15 cellular contexts compared by ENCODE assay signal in genomic region chr3:123447416-123447748, GRCh38. TPM values are rescaled to one million over a fixed set of nuclear protein-coding genes. Genes with fewer than 3 reads are reported as not detected.
A peak's percentile ranks its signal among the peaks of the same experiment; 100 is the strongest.
DNase-seq lines count a peak whose midpoint lies in the region; ATAC-seq and TF ChIP-seq lines count a peak whose summit lies in the region.
"Had no signal": no experiment of that assay in that cellular context is flagged by ENCODE, and none has a peak within 500 bp of the region (broad histone marks: within the 10 kb centered on the region; RNA-seq: fewer than 3 reads in every experiment).

No MANE protein-coding gene starts in this region.

- no peak overlapping the region for H3K23ac ChIP-seq in trophoblast cell (ENCODE audit: low read length)

- no peak overlapping the region for H2BK120ac ChIP-seq in trophoblast cell (ENCODE audit: insufficient read depth, low read length, poor library complexity)

- H3K4me3 ChIP-seq in cardiac muscle cell = peak overlapping the region; percentile 37
- H3K4me3 ChIP-seq in right cardiac atrium (ENCODE audit: low read length) = peak overlapping the region; percentile 92
- peak overlapping the region; percentile 1 for H3K4me3 ChIP-seq in trophoblast cell (ENCODE audit: low read depth, low read length)
- peak overlapping the region; percentile 59 to 87 for H3K4me3 ChIP-seq in aorta (ENCODE audit: low read length in 2 of 2)

- TF ChIP-seq CTCF in cardiac muscle cell (IDR thresholded peaks at IDR 0.05; ENCODE audit: low read depth, low read length) = no peak

- H3K27ac ChIP-seq in cardiac muscle cell = no peak overlapping the region
- peak overlapping the region; percentile 10 for H3K27ac ChIP-seq in right cardiac atrium (ENCODE audit: low read length)
- H3K27ac ChIP-seq in trophoblast cell (ENCODE audit: low read depth, low read length) = no peak overlapping the region
- peak overlapping the region in 1 of 2 donors; percentile 6 for H3K27ac ChIP-seq in aorta (ENCODE audit: low read depth in 1 of 2, low read length in 2 of 2)
- H3K27ac ChIP-seq: tibial nerve had no signal

- H3K79me1 ChIP-seq in trophoblast cell (ENCODE audit: low read length) = peaks cover 2% of the 10 kb centered on the region

- H3K79me2 ChIP-seq in trophoblast cell (ENCODE audit: control insufficient read depth, insufficient read depth, low read length, poor library complexity) = no peaks in the 10 kb centered on the region

- no peak overlapping the region for H3K4me2 ChIP-seq in trophoblast cell (ENCODE audit: low read length)

- no peak overlapping the region for H4K12ac ChIP-seq in trophoblast cell (ENCODE audit: low read depth, low read length)

- H3K9ac ChIP-seq in trophoblast cell (ENCODE audit: low read length) = no peak overlapping the region

- DNase-seq in cardiac muscle cell (ENCODE audit: low read depth in 1 of 2, low spot score in 1 of 2) (no peak), cardiac septum (ENCODE audit: low spot score) (no peak), right cardiac atrium (peak in 1 of 3 donors; percentile 59), trophoblast cell (no peak), aorta (peak; percentile 52 to 80), HuH-7 (ENCODE audit: low spot score) (no peak), SKM-1 treated with dmso at 0.1 percent for 144 hours (lab: John Stamatoyannopoulos, UW; ENCODE audit: unreplicated experiment) (no peak), GM19238 (ENCODE audit: insufficient read length, low spot score) (no peak)
- DNase-seq: DND-41, NCI-H2107 had no signal

- H3K4me1 ChIP-seq in cardiac muscle cell (ENCODE audit: low read depth) (peaks cover 15% of the 10 kb centered on the region), right cardiac atrium (ENCODE audit: control insufficient read depth, insufficient read depth, low read length) (no peaks in the 10 kb centered on the region), trophoblast cell (ENCODE audit: control insufficient read depth in 1 of 2, insufficient read depth in 2 of 2, low read length in 2 of 2) (peaks cover 7 to 13% of the 10 kb centered on the region in 2 experiments), aorta (ENCODE audit: control insufficient read depth in 1 of 2, insufficient read depth in 2 of 2, low read length in 2 of 2) (no peaks in the 10 kb centered on the region)

- H2BK5ac ChIP-seq in trophoblast cell (ENCODE audit: low read depth, low read length, poor library complexity) = no peak overlapping the region

- 73% methylated on average over 27 of the region's 27 CpGs for WGBS in right cardiac atrium
- no CpG with 5 or more reads among the region's 27 CpGs for WGBS in trophoblast cell (ENCODE audit: extremely low coverage, insufficient coverage, insufficient read length)
- 31 to 35% methylated on average over 27 of the region's 27 CpGs for WGBS in aorta, 2 donors

- H3K27me3 ChIP-seq in cardiac muscle cell (peaks cover 18% of the 10 kb centered on the region), right cardiac atrium (ENCODE audit: control insufficient read depth, insufficient read depth) (no peaks in the 10 kb centered on the region), trophoblast cell (ENCODE audit: insufficient read depth, low read length) (peaks cover 39% of the 10 kb centered on the region), aorta (ENCODE audit: control insufficient read depth in 1 of 2, insufficient read depth in 2 of 2, low read length in 1 of 2) (no peaks in the 10 kb centered on the region)

- H2AFZ ChIP-seq in trophoblast cell (ENCODE audit: insufficient read depth, low read length, poor library complexity) = no peak overlapping the region

- no peak overlapping the region for H3K18ac ChIP-seq in trophoblast cell (ENCODE audit: low read length)

- no peaks in the 10 kb centered on the region for H3K9me3 ChIP-seq in cardiac muscle cell (ENCODE audit: low read depth)
- H3K9me3 ChIP-seq in right cardiac atrium (ENCODE audit: control insufficient read depth, low read length) = no peaks in the 10 kb centered on the region
- peaks cover 2% of the 10 kb centered on the region for H3K9me3 ChIP-seq in trophoblast cell (ENCODE audit: insufficient read depth, low read depth, low read length)
- no peaks in the 10 kb centered on the region for H3K9me3 ChIP-seq in aorta (ENCODE audit: control insufficient read depth, low read length)
- H3K9me3 ChIP-seq: tibial nerve had no signal

- no peak overlapping the region for H2BK12ac ChIP-seq in trophoblast cell (ENCODE audit: low read length)

- H3K36me3 ChIP-seq in cardiac muscle cell (no peaks in the 10 kb centered on the region), trophoblast cell (ENCODE audit: control insufficient read depth in 1 of 2, insufficient read depth in 2 of 2, low read length in 2 of 2) (no peaks in the 10 kb centered on the region), aorta (ENCODE audit: control insufficient read depth in 1 of 2, insufficient read depth in 2 of 2, low read length in 1 of 2) (no peaks in the 10 kb centered on the region)
- H3K36me3 ChIP-seq: tibial nerve had no signal

- ATAC-seq in right cardiac atrium = no peak
- no peak for ATAC-seq in aorta (ENCODE audit: low FRiP score)

- H2AK5ac ChIP-seq in trophoblast cell (ENCODE audit: low read length) = no peak overlapping the region

- H4K91ac ChIP-seq in trophoblast cell (ENCODE audit: low read depth, low read length) = no peak overlapping the region

- no peak overlapping the region for H3K14ac ChIP-seq in trophoblast cell (ENCODE audit: low read length)

- intact Hi-C loops in cardiac septum (cut with DNase I) = loop anchor here (2.0 to 5.0 kb wide), 4 partner anchors 47 to 119 kb away; no protein-coding TSS in a partner anchor
- intact Hi-C loops in right cardiac atrium (cut with DNase I) = loop anchor here in 3 of 4 donors (5.0 to 10.0 kb wide), 4 partner anchors 45 to 120 kb away; no protein-coding TSS in a partner anchor
- intact Hi-C loops in aorta (cut with DNase I) = loop anchor here (5.0 to 10.0 kb wide), 5 partner anchors 45 to 115 kb away; no protein-coding TSS in a partner anchor

- no peak overlapping the region for H4K8ac ChIP-seq in trophoblast cell (ENCODE audit: low read depth, low read length)

- H3K4ac ChIP-seq in trophoblast cell (ENCODE audit: low read depth, low read length) = no peak overlapping the region

RNA-seq across cellular contexts. Expression of gene ADCY5, which starts 1.5 kb away (rescaled TPM):
- 47.7 and 93.7 TPM in 2 replicates for total RNA-seq in cardiac muscle cell
- polyA plus RNA-seq in cardiac muscle cell = 38.4 and 74.0 TPM in 2 replicates
- 192 TPM for total RNA-seq in cardiac septum
- total RNA-seq in right cardiac atrium = 100 to 1,000 TPM; 125 to 220 (median 210) TPM
- polyA plus RNA-seq in right cardiac atrium = 90.4 TPM
- 8.2 and 9.9 TPM in 2 replicates for polyA plus RNA-seq in trophoblast cell (2013)
- total RNA-seq in aorta = 10 to 100 TPM; 65.5 to 72.7 TPM
- 10 to 100 TPM in 1 of 2 donors, 1 to 10 TPM in 1; 6.6 to 16.3 TPM for polyA plus RNA-seq in aorta
- total RNA-seq: activated CD8-positive, alpha-beta T cell treated with anti-CD3 and anti-CD28 coated beads, Interleukin-2, amount 10 ng/mL, durations not matched to agents 7 days and 5 days; activated naive CD8-positive, alpha-beta T cell treated with anti-CD3 and anti-CD28 coated beads for 36 hours; glomerular endothelial cell; T-helper 1 cell treated with Interleukin-12 subunit alpha and Interleukin-12 subunit beta and Interleukin-4 antibody, amounts not matched to agents 30 ng/mL and 1 ng/mL, for 36 hours had no signal

Comparison
In these comparisons a context has a peak if more than half of its experiments do, and no peak if none do; other contexts are left out.
1. DNase-seq: peak in aorta (2 of 2); none in cardiac muscle cell (0 of 2), cardiac septum (single experiment), trophoblast cell (0 of 2), HuH-7 (single experiment), SKM-1 treated with dmso at 0.1 percent for 144 hours (single experiment) and GM19238 (single experiment).
2. H3K4me3 ChIP-seq: peak in every context shown above with its lines; median percentile 92 in right cardiac atrium; 73 in aorta; 37 in cardiac muscle cell; 1 in trophoblast cell.